ENCODE assay signal across 23 cellular contexts in genomic region chr13:84097148-84097547, GRCh38.
"Had no signal": no experiment of that assay in that cellular context is flagged by ENCODE, and none has a peak within 500 bp of the region (broad histone marks: within the 10 kb centered on the region; RNA-seq: fewer than 3 reads in every experiment).

No MANE protein-coding gene starts in this region.

- FAIRE-seq: endothelial cell of umbilical vein had no signal

- H3K27ac Mint-ChIP-seq: dendritic cell treated with granulocyte-macrophage colony-stimulating factor and Interleukin-4, amounts not matched to agents 40 ng/mL and 50 ng/mL, for 4 days; effector memory CD8-positive, alpha-beta T cell; endodermal cell had no signal

- H3K4me1 Mint-ChIP-seq: endodermal cell had no signal

- ATAC-seq: effector memory CD8-positive, alpha-beta T cell; esophagus mucosa; foreskin keratinocyte; gastrocnemius medialis; gastroesophageal sphincter; heart left ventricle; heart right ventricle had no signal

- H3K9me3 Mint-ChIP-seq: dendritic cell treated with granulocyte-macrophage colony-stimulating factor and Interleukin-4, amounts not matched to agents 40 ng/mL and 50 ng/mL, for 4 days; effector memory CD8-positive, alpha-beta T cell; endodermal cell had no signal

- DNase-seq: colonic mucosa; cortex of kidney; dermis blood vessel endothelial cell; dorsolateral prefrontal cortex; effector CD4-positive, alpha-beta T cell; effector CD8-positive, alpha-beta T cell; effector memory CD4-positive, alpha-beta T cell; effector memory CD8-positive, alpha-beta T cell; endodermal cell; erythroblast; esophagus squamous epithelium; foreskin fibroblast; foreskin keratinocyte; foreskin melanocyte; gastrocnemius medialis; glutamatergic neuron; head of caudate nucleus; heart left ventricle; heart right ventricle had no signal

- H3K4me3 Mint-ChIP-seq: dendritic cell treated with granulocyte-macrophage colony-stimulating factor and Interleukin-4, amounts not matched to agents 40 ng/mL and 50 ng/mL, for 4 days; effector memory CD8-positive, alpha-beta T cell; endodermal cell had no signal

- H3K27me3 Mint-ChIP-seq: dendritic cell treated with granulocyte-macrophage colony-stimulating factor and Interleukin-4, amounts not matched to agents 40 ng/mL and 50 ng/mL, for 4 days; effector memory CD8-positive, alpha-beta T cell had no signal
